In genomic region chr7:150371131-150371995, GRCh38 we compare ENCODE assay signal across 9 cellular contexts. TPM values are rescaled to one million over a fixed set of nuclear protein-coding genes. Genes with fewer than 3 reads are reported as not detected.
A peak's percentile ranks its signal among the peaks of the same experiment; 100 is the strongest.
DNase-seq lines count a peak whose midpoint lies in the region; ATAC-seq and TF ChIP-seq lines count a peak whose summit lies in the region.
"Had no signal": no experiment of that assay in that cellular context is flagged by ENCODE, and none has a peak within 500 bp of the region (broad histone marks: within the 10 kb centered on the region; RNA-seq: fewer than 3 reads in every experiment).

No MANE protein-coding gene starts in this region.

- 98% methylated on average over 45 of the region's 48 CpGs for WGBS in mesenchymal stem cell

- H3K27me3 ChIP-seq in AG04450 (ENCODE audit: control insufficient read depth, insufficient read depth, low read length): no peaks in the 10 kb centered on the region
- no peaks in the 10 kb centered on the region for H3K27me3 ChIP-seq in NT2/D1 (ENCODE audit: insufficient read depth, insufficient read length)
- H3K27me3 ChIP-seq in mesenchymal stem cell (ENCODE audit: control insufficient read depth in 1 of 2, insufficient read depth in 1 of 2, low read length in 2 of 2): no peaks in the 10 kb centered on the region
- no peaks in the 10 kb centered on the region for H3K27me3 ChIP-seq in uterus
- H3K27me3 ChIP-seq: foreskin keratinocyte had no signal

- TF ChIP-seq POLR2A in uterus (IDR thresholded peaks at IDR 0.05): no peak

- H2BK120ac ChIP-seq in mesenchymal stem cell (ENCODE audit: low read depth, low read length): no peak overlapping the region

- TF ChIP-seq CTCF in AG04450 (IDR thresholded peaks at IDR 0.05; ENCODE audit: low read depth, low read length): no peak
- TF ChIP-seq CTCF in uterus (IDR thresholded peaks at IDR 0.05): no peak

- H2BK5ac ChIP-seq in mesenchymal stem cell (ENCODE audit: low read depth, low read length, poor library complexity, severe bottlenecking): no peak overlapping the region

- peak overlapping the region; percentile 4 for H2AK5ac ChIP-seq in mesenchymal stem cell (ENCODE audit: low read length, severe bottlenecking)

- peaks cover 37% of the 10 kb centered on the region for H3K79me1 ChIP-seq in mesenchymal stem cell (replicated peaks; ENCODE audit: low read length, poor library complexity, severe bottlenecking)

- H3K18ac ChIP-seq in mesenchymal stem cell (ENCODE audit: low read depth in 1 of 2, low read length in 2 of 2): peak overlapping the region in 1 of 2 experiments; percentile 18

- no peak overlapping the region for H3K4ac ChIP-seq in mesenchymal stem cell (ENCODE audit: low read depth in 1 of 2, low read length in 2 of 2)

- H4K91ac ChIP-seq in mesenchymal stem cell (ENCODE audit: low read length): peak overlapping the region; percentile 64

- no peaks in the 10 kb centered on the region for H3K9me3 Mint-ChIP-seq in activated T-cell treated with anti-CD3 and anti-CD28 coated beads, Interleukin-2, amount 50 U/mL, for 4 hours

- H4K8ac ChIP-seq in mesenchymal stem cell (ENCODE audit: low read length): peak overlapping the region; percentile 72

- no peak overlapping the region for H3K4me2 ChIP-seq in mesenchymal stem cell (ENCODE audit: low read length, poor library complexity, severe bottlenecking)

- no peak overlapping the region for H2AFZ ChIP-seq in mesenchymal stem cell (ENCODE audit: low read depth, low read length)

- peak overlapping the region; percentile 42 for H3K9ac ChIP-seq in NT2/D1 (ENCODE audit: insufficient read length, low read depth)
- H3K9ac ChIP-seq in mesenchymal stem cell (ENCODE audit: low read length): peak overlapping the region; percentile 90

- intact Hi-C loops in uterus (cut with DNase I; ENCODE audit: low total_unique reads): no loop called here

- H3K14ac ChIP-seq in mesenchymal stem cell (ENCODE audit: low read length in 2 of 2): peak overlapping the region in 1 of 2 experiments; percentile 76

- peaks cover 8% of the 10 kb centered on the region for H3K36me3 Mint-ChIP-seq in activated T-cell treated with anti-CD3 and anti-CD28 coated beads, Interleukin-2, amount 50 U/mL, for 4 hours (ENCODE audit: insufficient read depth)

- CTCF ChIA-PET in AG04450 (lab: Charles Lee): interaction anchor here (0.6 to 1.3 kb wide), 4 partner anchors 9 to 85 kb away, joined by 3 to 7 read pairs (median 3); no protein-coding TSS in a partner anchor

- H3K4me3 ChIP-seq in AG04450 (ENCODE audit: low read depth, low read length) (no peak overlapping the region), NT2/D1 (ENCODE audit: insufficient read length, low read depth) (no peak overlapping the region), mesenchymal stem cell (ENCODE audit: insufficient read depth in 1 of 2, low read depth in 1 of 2, low read length in 2 of 2) (no peak overlapping the region), uterus (no peak overlapping the region)

- H3K4me1 Mint-ChIP-seq in activated T-cell treated with anti-CD3 and anti-CD28 coated beads, Interleukin-2, amount 50 U/mL, for 4 hours (ENCODE audit: low read depth): peaks cover 42% of the 10 kb centered on the region

- H3K27me3 Mint-ChIP-seq in activated T-cell treated with anti-CD3 and anti-CD28 coated beads, Interleukin-2, amount 50 U/mL, for 4 hours (ENCODE audit: low read depth): no peaks in the 10 kb centered on the region

- peaks cover 12% of the 10 kb centered on the region for H3K4me1 ChIP-seq in NT2/D1 (ENCODE audit: insufficient read depth, insufficient read length)
- peaks cover 32% of the 10 kb centered on the region for H3K4me1 ChIP-seq in mesenchymal stem cell (ENCODE audit: control insufficient read depth, insufficient read depth, low read depth, low read length)
- peaks cover 0 to 10% of the 10 kb centered on the region in 2 donors for H3K4me1 ChIP-seq in uterus

- POLR2A ChIA-PET in AG04450 (lab: Yijun Ruan, JAX): no interaction called here

- H3K27ac ChIP-seq in AG04450 (ENCODE audit: low read depth, low read length): peak overlapping the region; percentile 52
- peak overlapping the region; percentile 37 for H3K27ac ChIP-seq in mesenchymal stem cell (ENCODE audit: low read length, poor library complexity, severe bottlenecking)
- H3K27ac ChIP-seq in uterus: no peak overlapping the region
- H3K27ac ChIP-seq: foreskin keratinocyte had no signal

- DNase-seq in AG04450 (ENCODE audit: low read depth, low spot score): no peak
- DNase-seq in NT2/D1 (ENCODE audit: low read depth, low spot score): no peak
- no peak for DNase-seq in mesenchymal stem cell
- no peak for DNase-seq in hypothalamus (lab: John Stamatoyannopoulos, UW)
- no peak for DNase-seq in activated T-cell treated with anti-CD3 and anti-CD28 coated beads, Interleukin-2, amount 50 U/mL, for 4 hours
- no peak for DNase-seq in uterus
- DNase-seq: activated CD4-positive, CD25-positive, alpha-beta regulatory T cell; foreskin keratinocyte had no signal

- no peaks in the 10 kb centered on the region for H3K9me3 ChIP-seq in AG04450 (ENCODE audit: control insufficient read depth, insufficient read depth, low read length)
- H3K9me3 ChIP-seq in NT2/D1 (ENCODE audit: insufficient read depth, low read length): no peaks in the 10 kb centered on the region
- H3K9me3 ChIP-seq in mesenchymal stem cell (ENCODE audit: control insufficient read depth, low read length): no peaks in the 10 kb centered on the region
- H3K9me3 ChIP-seq in uterus: no peaks in the 10 kb centered on the region

- ATAC-seq in activated T-cell treated with anti-CD3 and anti-CD28 coated beads, Interleukin-2, amount 50 U/mL, for 4 hours: no peak
- ATAC-seq: PC-3 had no signal

- H2BK15ac ChIP-seq in mesenchymal stem cell (ENCODE audit: low read depth, poor library complexity, severe bottlenecking): peak overlapping the region; percentile 19

- H2BK12ac ChIP-seq in mesenchymal stem cell (ENCODE audit: low read length in 2 of 2): peak overlapping the region; percentile 45 to 61

- no peak overlapping the region for H3K4me3 Mint-ChIP-seq in activated T-cell treated with anti-CD3 and anti-CD28 coated beads, Interleukin-2, amount 50 U/mL, for 4 hours

- peak overlapping the region in 1 of 2 experiments; percentile 40 for H3K23ac ChIP-seq in mesenchymal stem cell (ENCODE audit: low read length in 2 of 2)

- peaks cover 60% of the 10 kb centered on the region for H3K36me3 ChIP-seq in NT2/D1 (ENCODE audit: insufficient read depth, insufficient read length, low read length)
- peaks cover 22 to 41% of the 10 kb centered on the region in 2 experiments for H3K36me3 ChIP-seq in mesenchymal stem cell (ENCODE audit: control insufficient read depth in 1 of 2, insufficient read depth in 2 of 2, low read depth in 1 of 2, low read length in 2 of 2)
- no peaks in the 10 kb centered on the region for H3K36me3 ChIP-seq in uterus

RNA-seq across cellular contexts. Expression of gene REPIN1, which starts 2.7 kb away (rescaled TPM):
- 28.4 and 38.3 TPM in 2 replicates for polyA plus RNA-seq in AG04450 (2011; rRNA removed)
- 21.4 and 22.8 TPM in 2 replicates for polyA minus RNA-seq in AG04450 (2011; rRNA and poly(A)+ RNA removed)
- polyA plus RNA-seq in mesenchymal stem cell (2013, experiment 1 of 2): 68.4 TPM
- 69.3 TPM for polyA plus RNA-seq in mesenchymal stem cell (2013, experiment 2 of 2)
- total RNA-seq in activated T-cell treated with anti-CD3 and anti-CD28 coated beads, Interleukin-2, amount 50 U/mL, for 4 hours: 10 to 100 TPM; 54.7 to 68.4 (median 62.6) TPM
- 10 to 100 TPM in 3 of 4 donors, 1 to 10 TPM in 1; 9.7 to 80.8 (median 37.9) TPM for total RNA-seq in uterus

RNA-seq across cellular contexts. Expression of gene ZNF775, which starts 7.8 kb away (rescaled TPM):
- polyA plus RNA-seq in AG04450 (2011; rRNA removed): 2.2 and 3.0 TPM in 2 replicates
- polyA minus RNA-seq in AG04450 (2011; rRNA and poly(A)+ RNA removed): 1.1 and 2.0 TPM in 2 replicates
- 5.1 TPM for polyA plus RNA-seq in mesenchymal stem cell (2013, experiment 1 of 2)
- 4.8 TPM for polyA plus RNA-seq in mesenchymal stem cell (2013, experiment 2 of 2)
- 1 to 10 TPM; 3.4 to 4.5 (median 4.2) TPM for total RNA-seq in activated T-cell treated with anti-CD3 and anti-CD28 coated beads, Interleukin-2, amount 50 U/mL, for 4 hours
- total RNA-seq in uterus: 1 to 10 TPM in 3 of 4 donors, not detected in 1; 2.0 to 8.4 (median 6.7) TPM

RNA-seq across cellular contexts. Expression of gene RARRES2, which starts 29.9 kb away (rescaled TPM):
- 6.7 and 7.0 TPM in 2 replicates for polyA plus RNA-seq in AG04450 (2011; rRNA removed)
- 0.60 TPM in 1 of 2 replicates, not detected in the other for polyA minus RNA-seq in AG04450 (2011; rRNA and poly(A)+ RNA removed)
- polyA plus RNA-seq in mesenchymal stem cell (2013, experiment 1 of 2): 155 TPM
- 162 TPM for polyA plus RNA-seq in mesenchymal stem cell (2013, experiment 2 of 2)
- total RNA-seq in activated T-cell treated with anti-CD3 and anti-CD28 coated beads, Interleukin-2, amount 50 U/mL, for 4 hours: 1 to 10 TPM; 1.2 to 1.4 (median 1.3) TPM
- 100 to 1,000 TPM; 128 to 536 (median 236) TPM for total RNA-seq in uterus
- total RNA-seq: foreskin keratinocyte had no signal
- polyA plus RNA-seq: foreskin keratinocyte had no signal

RNA-seq across cellular contexts. Expression of gene ACTR3C, which starts 48.0 kb away (rescaled TPM):
- 0.31 and 0.36 TPM in 2 replicates for polyA plus RNA-seq in AG04450 (2011; rRNA removed)
- polyA minus RNA-seq in AG04450 (2011; rRNA and poly(A)+ RNA removed): 0.18 and 0.30 TPM in 2 replicates
- polyA plus RNA-seq in mesenchymal stem cell (2013, experiment 1 of 2): not detected
- polyA plus RNA-seq in mesenchymal stem cell (2013, experiment 2 of 2): not detected
- total RNA-seq in activated T-cell treated with anti-CD3 and anti-CD28 coated beads, Interleukin-2, amount 50 U/mL, for 4 hours: 1 to 10 TPM; 5.1 to 7.0 (median 5.5) TPM
- 10 to 100 TPM in 2 of 4 donors, 1 to 10 TPM in 2; 2.6 to 13.1 (median 10.3) TPM for total RNA-seq in uterus

RNA-seq across cellular contexts. Expression of gene LRRC61, which starts 48.2 kb away (rescaled TPM):
- 0.17 and 0.57 TPM in 2 replicates for polyA plus RNA-seq in AG04450 (2011; rRNA removed)
- 0.17 and 0.46 TPM in 2 replicates for polyA minus RNA-seq in AG04450 (2011; rRNA and poly(A)+ RNA removed)
- not detected for polyA plus RNA-seq in mesenchymal stem cell (2013, experiment 1 of 2)
- polyA plus RNA-seq in mesenchymal stem cell (2013, experiment 2 of 2): not detected
- 10 to 100 TPM; 24.5 to 29.4 (median 26.1) TPM for total RNA-seq in activated T-cell treated with anti-CD3 and anti-CD28 coated beads, Interleukin-2, amount 50 U/mL, for 4 hours
- 10 to 100 TPM in 3 of 4 donors, 1 to 10 TPM in 1; 5.9 to 41.2 (median 15.3) TPM for total RNA-seq in uterus

Comparison
In these comparisons a context has a peak if more than half of its experiments do, and no peak if none do; other contexts are left out.
1. H3K27ac ChIP-seq: peak in AG04450 (single experiment) and mesenchymal stem cell (single experiment); none in uterus (0 of 2).
2. RNA of gene RARRES2, which starts 29.9 kb away (total RNA-seq): 128 to 536 TPM in uterus; 1.2 to 1.4 TPM in activated T-cell treated with anti-CD3 and anti-CD28 coated beads, Interleukin-2, amount 50 U/mL, for 4 hours; every median in the first group is over 10 times any median in the second.